In the genomic region with DNA sequence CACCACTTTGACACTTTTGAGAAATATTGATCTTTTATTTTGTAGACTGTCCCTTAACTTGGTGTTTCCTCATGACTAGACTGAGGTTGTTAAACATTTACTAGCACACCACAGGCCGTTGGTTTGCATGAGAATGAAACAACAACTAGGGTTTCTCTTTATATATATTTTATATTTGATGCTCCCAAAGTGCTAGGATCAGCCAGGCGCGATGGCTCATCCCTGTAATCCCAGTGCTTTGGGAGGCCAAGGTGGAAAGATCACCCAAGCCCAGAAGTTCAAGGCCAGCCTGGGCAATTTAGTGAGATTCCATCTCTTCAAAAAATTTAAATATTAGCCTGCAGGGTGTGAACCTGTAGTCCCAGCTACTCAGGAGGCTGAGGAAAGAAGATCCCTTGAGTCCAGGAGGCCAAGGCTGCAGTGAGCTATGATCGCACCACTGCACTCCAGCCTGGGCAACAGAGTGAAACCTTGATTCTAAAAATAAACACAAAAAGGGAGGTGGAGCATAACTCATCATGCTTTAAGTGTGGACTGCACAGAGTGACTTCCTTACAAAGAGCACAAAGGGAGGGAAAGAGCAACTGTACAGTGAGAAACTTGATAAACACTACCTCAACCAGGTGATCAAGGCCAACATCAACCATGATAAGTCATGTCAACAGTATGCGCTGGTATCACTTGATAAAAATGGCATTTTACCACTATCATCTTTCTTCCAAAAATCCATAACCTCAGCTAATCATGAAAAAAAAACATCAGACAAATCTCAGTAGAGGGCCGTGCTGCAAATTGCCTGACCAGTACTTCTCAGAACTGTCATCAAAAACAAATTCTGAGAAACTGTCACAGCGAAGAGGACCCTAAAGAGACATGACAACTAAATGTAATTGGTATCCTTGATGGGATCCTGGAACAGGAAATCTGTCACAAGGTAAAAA, we compare ENCODE assay signal across 1 cellular context.
A peak's percentile ranks its signal among the peaks of the same experiment; 100 is the strongest.
TF ChIP-seq lines count a peak whose summit lies in the region.

No MANE protein-coding gene starts in this region.

TF ChIP-seq in HepG2, 621 proteins besides CTCF, POLR2A, EP300 and RAD21 (continued from another document and continues in another):
- TF ChIP-seq, protein P1, sequence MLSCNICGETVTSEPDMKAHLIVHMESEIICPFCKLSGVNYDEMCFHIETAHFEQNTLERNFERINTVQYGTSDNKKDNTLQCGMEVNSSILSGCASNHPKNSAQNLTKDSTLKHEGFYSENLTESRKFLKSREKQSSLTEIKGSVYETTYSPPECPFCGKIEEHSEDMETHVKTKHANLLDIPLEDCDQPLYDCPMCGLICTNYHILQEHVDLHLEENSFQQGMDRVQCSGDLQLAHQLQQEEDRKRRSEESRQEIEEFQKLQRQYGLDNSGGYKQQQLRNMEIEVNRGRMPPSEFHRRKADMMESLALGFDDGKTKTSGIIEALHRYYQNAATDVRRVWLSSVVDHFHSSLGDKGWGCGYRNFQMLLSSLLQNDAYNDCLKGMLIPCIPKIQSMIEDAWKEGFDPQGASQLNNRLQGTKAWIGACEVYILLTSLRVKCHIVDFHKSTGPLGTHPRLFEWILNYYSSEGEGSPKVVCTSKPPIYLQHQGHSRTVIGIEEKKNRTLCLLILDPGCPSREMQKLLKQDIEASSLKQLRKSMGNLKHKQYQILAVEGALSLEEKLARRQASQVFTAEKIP (CRISPR knock-in tag; IDR thresholded peaks at IDR 0.05; ENCODE audit: borderline replicate concordance), result no peak
- TF ChIP-seq ZFP36L2 (CRISPR knock-in tag; IDR thresholded peaks at IDR 0.05) (no peak), ZNF160 (CRISPR knock-in tag; IDR thresholded peaks at IDR 0.05) (peak; percentile 39; the same call in 1 of the 2 replicates), POLR2AphosphoS5 (IDR thresholded peaks at IDR 0.05; ENCODE audit: low read depth, low read length) (peak; percentile 34; the same call in 1 of the 2 replicates), BRD4 (CRISPR knock-in tag; IDR thresholded peaks at IDR 0.05) (no peak), ZNF792 (CRISPR knock-in tag; IDR thresholded peaks at IDR 0.05) (no peak), ZNF451 (CRISPR knock-in tag; IDR thresholded peaks at IDR 0.05) (no peak), CREM (IDR thresholded peaks at IDR 0.05) (peak; percentile 52; the same call in 1 of the 2 replicates), CREM (CRISPR knock-in tag; IDR thresholded peaks at IDR 0.05) (no peak), BHLHE40 (IDR thresholded peaks at IDR 0.05; ENCODE audit: low read length) (no peak), KAT8 (CRISPR knock-in tag; IDR thresholded peaks at IDR 0.05) (peak; percentile 61), MED1 (CRISPR knock-in tag; IDR thresholded peaks at IDR 0.05) (peak; percentile 86), ZNF121 (CRISPR knock-in tag; IDR thresholded peaks at IDR 0.05) (peak; percentile 99), CENPX (CRISPR knock-in tag; IDR thresholded peaks at IDR 0.05) (no peak), ZKSCAN8 (CRISPR knock-in tag; IDR thresholded peaks at IDR 0.05; ENCODE audit: borderline replicate concordance) (no peak), ETV5 (CRISPR knock-in tag; IDR thresholded peaks at IDR 0.05; ENCODE audit: borderline replicate concordance) (peak; percentile 28; the same call in 1 of the 2 replicates), HHEX (CRISPR knock-in tag; IDR thresholded peaks at IDR 0.05) (0 out of 2 replicates have a peak, but pooled peaks have one; percentile 37), ISX (CRISPR knock-in tag; conservative IDR thresholded peaks at IDR 0.05) (no peak), ZSCAN31 (CRISPR knock-in tag; IDR thresholded peaks at IDR 0.05; ENCODE audit: low read depth) (peak; percentile 59), HOXA9 (CRISPR knock-in tag; IDR thresholded peaks at IDR 0.05; ENCODE audit: borderline replicate concordance) (no peak), YY1 (IDR thresholded peaks at IDR 0.05; ENCODE audit: insufficient read depth, insufficient replicate concordance, low read depth, low read length) (no peak)
- TF ChIP-seq, protein P2, sequence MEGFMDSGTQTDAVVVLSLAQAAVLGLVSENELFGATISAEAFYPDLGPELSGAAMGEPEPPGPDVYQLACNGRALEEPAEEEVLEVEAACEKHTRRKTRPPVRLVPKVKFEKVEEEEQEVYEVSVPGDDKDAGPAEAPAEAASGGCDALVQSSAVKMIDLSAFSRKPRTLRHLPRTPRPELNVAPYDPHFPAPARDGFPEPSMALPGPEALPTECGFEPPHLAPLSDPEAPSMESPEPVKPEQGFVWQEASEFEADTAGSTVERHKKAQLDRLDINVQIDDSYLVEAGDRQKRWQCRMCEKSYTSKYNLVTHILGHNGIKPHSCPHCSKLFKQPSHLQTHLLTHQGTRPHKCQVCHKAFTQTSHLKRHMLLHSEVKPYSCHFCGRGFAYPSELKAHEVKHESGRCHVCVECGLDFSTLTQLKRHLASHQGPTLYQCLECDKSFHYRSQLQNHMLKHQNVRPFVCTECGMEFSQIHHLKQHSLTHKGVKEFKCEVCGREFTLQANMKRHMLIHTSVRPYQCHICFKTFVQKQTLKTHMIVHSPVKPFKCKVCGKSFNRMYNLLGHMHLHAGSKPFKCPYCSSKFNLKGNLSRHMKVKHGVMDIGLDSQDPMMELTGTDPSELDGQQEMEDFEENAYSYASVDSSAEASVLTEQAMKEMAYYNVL (CRISPR knock-in tag; IDR thresholded peaks at IDR 0.05; ENCODE audit: borderline replicate concordance), result peak; percentile 70; the same call in 1 of the 2 replicates
- TF ChIP-seq, protein P3, sequence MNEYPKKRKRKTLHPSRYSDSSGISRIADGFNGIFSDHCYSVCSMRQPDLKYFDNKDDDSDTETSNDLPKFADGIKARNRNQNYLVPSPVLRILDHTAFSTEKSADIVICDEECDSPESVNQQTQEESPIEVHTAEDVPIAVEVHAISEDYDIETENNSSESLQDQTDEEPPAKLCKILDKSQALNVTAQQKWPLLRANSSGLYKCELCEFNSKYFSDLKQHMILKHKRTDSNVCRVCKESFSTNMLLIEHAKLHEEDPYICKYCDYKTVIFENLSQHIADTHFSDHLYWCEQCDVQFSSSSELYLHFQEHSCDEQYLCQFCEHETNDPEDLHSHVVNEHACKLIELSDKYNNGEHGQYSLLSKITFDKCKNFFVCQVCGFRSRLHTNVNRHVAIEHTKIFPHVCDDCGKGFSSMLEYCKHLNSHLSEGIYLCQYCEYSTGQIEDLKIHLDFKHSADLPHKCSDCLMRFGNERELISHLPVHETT (CRISPR knock-in tag; conservative IDR thresholded peaks at IDR 0.05), result no peak
- TF ChIP-seq, protein P4, sequence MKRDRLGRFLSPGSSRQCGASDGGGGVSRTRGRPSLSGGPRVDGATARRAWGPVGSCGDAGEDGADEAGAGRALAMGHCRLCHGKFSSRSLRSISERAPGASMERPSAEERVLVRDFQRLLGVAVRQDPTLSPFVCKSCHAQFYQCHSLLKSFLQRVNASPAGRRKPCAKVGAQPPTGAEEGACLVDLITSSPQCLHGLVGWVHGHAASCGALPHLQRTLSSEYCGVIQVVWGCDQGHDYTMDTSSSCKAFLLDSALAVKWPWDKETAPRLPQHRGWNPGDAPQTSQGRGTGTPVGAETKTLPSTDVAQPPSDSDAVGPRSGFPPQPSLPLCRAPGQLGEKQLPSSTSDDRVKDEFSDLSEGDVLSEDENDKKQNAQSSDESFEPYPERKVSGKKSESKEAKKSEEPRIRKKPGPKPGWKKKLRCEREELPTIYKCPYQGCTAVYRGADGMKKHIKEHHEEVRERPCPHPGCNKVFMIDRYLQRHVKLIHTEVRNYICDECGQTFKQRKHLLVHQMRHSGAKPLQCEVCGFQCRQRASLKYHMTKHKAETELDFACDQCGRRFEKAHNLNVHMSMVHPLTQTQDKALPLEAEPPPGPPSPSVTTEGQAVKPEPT (CRISPR knock-in tag; IDR thresholded peaks at IDR 0.05; ENCODE audit: low read depth), result no peak
- TF ChIP-seq, protein P5, sequence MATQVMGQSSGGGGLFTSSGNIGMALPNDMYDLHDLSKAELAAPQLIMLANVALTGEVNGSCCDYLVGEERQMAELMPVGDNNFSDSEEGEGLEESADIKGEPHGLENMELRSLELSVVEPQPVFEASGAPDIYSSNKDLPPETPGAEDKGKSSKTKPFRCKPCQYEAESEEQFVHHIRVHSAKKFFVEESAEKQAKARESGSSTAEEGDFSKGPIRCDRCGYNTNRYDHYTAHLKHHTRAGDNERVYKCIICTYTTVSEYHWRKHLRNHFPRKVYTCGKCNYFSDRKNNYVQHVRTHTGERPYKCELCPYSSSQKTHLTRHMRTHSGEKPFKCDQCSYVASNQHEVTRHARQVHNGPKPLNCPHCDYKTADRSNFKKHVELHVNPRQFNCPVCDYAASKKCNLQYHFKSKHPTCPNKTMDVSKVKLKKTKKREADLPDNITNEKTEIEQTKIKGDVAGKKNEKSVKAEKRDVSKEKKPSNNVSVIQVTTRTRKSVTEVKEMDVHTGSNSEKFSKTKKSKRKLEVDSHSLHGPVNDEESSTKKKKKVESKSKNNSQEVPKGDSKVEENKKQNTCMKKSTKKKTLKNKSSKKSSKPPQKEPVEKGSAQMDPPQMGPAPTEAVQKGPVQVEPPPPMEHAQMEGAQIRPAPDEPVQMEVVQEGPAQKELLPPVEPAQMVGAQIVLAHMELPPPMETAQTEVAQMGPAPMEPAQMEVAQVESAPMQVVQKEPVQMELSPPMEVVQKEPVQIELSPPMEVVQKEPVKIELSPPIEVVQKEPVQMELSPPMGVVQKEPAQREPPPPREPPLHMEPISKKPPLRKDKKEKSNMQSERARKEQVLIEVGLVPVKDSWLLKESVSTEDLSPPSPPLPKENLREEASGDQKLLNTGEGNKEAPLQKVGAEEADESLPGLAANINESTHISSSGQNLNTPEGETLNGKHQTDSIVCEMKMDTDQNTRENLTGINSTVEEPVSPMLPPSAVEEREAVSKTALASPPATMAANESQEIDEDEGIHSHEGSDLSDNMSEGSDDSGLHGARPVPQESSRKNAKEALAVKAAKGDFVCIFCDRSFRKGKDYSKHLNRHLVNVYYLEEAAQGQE (IDR thresholded peaks at IDR 0.05; ENCODE audit: borderline replicate concordance in 1 of 2, low read depth in 1 of 2, low read length in 2 of 2), result no peak
- TF ChIP-seq, protein P6, sequence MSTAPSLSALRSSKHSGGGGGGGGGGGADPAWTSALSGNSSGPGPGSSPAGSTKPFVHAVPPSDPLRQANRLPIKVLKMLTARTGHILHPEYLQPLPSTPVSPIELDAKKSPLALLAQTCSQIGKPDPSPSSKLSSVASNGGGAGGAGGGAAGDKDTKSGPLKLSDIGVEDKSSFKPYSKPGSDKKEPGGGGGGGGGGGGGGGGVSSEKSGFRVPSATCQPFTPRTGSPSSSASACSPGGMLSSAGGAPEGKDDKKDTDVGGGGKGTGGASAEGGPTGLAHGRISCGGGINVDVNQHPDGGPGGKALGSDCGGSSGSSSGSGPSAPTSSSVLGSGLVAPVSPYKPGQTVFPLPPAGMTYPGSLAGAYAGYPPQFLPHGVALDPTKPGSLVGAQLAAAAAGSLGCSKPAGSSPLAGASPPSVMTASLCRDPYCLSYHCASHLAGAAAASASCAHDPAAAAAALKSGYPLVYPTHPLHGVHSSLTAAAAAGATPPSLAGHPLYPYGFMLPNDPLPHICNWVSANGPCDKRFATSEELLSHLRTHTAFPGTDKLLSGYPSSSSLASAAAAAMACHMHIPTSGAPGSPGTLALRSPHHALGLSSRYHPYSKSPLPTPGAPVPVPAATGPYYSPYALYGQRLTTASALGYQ (CRISPR knock-in tag; IDR thresholded peaks at IDR 0.05), result peak; percentile 70; the same call in 1 of the 2 replicates
- TF ChIP-seq, protein P7, sequence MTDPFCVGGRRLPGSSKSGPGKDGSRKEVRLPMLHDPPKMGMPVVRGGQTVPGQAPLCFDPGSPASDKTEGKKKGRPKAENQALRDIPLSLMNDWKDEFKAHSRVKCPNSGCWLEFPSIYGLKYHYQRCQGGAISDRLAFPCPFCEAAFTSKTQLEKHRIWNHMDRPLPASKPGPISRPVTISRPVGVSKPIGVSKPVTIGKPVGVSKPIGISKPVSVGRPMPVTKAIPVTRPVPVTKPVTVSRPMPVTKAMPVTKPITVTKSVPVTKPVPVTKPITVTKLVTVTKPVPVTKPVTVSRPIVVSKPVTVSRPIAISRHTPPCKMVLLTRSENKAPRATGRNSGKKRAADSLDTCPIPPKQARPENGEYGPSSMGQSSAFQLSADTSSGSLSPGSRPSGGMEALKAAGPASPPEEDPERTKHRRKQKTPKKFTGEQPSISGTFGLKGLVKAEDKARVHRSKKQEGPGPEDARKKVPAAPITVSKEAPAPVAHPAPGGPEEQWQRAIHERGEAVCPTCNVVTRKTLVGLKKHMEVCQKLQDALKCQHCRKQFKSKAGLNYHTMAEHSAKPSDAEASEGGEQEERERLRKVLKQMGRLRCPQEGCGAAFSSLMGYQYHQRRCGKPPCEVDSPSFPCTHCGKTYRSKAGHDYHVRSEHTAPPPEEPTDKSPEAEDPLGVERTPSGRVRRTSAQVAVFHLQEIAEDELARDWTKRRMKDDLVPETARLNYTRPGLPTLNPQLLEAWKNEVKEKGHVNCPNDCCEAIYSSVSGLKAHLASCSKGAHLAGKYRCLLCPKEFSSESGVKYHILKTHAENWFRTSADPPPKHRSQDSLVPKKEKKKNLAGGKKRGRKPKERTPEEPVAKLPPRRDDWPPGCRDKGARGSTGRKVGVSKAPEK (CRISPR knock-in tag; IDR thresholded peaks at IDR 0.05; ENCODE audit: borderline replicate concordance), result peak; percentile 30; the same call in 1 of the 2 replicates
- TF ChIP-seq, protein P8, sequence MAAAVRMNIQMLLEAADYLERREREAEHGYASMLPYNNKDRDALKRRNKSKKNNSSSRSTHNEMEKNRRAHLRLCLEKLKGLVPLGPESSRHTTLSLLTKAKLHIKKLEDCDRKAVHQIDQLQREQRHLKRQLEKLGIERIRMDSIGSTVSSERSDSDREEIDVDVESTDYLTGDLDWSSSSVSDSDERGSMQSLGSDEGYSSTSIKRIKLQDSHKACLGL (CRISPR knock-in tag; IDR thresholded peaks at IDR 0.05), result no peak
